Comparison of ENCODE assay signal across 8 cellular contexts in the genomic region with DNA sequence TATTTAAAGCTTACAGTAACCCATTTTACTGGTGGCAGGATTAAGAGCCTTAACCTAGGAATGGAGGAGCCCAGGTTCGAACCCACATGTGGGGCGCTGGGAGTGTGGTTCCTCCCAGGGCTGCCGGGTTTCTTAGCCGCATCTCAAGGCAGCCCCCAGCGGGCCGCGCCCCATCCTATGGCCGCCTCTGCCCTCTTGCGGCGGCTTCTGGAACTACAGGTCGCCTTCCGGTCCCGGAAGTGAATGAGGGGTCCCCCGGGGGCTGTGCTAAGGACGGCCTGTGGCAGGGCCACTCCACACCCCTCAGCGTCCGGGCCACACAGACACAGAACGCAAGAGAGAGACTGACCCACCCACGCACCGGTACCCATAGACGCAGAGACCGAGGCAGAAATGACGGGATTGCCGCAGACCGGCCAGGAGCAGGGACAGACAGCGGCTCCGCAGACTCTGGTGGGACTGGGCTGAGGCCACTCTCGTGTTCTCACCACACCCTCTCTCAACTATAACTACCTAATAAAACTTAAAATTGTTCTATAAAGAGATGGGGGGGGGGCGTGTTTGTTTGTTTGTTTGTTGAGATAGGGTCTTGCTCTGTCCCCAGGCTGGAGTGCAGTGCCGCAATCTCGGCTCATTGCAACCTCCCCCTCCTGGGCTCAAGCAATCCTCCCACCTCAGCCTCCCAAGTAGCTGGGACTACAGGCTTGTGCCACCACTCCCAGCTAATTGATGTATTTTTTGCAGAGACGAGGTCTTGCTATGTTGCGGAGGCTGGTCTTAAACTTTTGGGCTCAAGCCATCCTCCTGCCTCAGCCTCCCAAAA. TPM values are rescaled to one million over a fixed set of nuclear protein-coding genes. Genes with fewer than 3 reads are reported as not detected.
A peak's percentile ranks its signal among the peaks of the same experiment; 100 is the strongest.
DNase-seq lines count a peak whose midpoint lies in the region; ATAC-seq and TF ChIP-seq lines count a peak whose summit lies in the region.
"Not testable (repeated sequence)": the region's sequence is repeated elsewhere in the genome, so short reads cannot be mapped to it uniquely, and the experiment has no call there.

No MANE protein-coding gene starts in this region.

- H3K27ac ChIP-seq in PC-9 = not testable (repeated sequence)
- peak overlapping the region in 2 of 4 donors; percentile 61 to 64 for H3K27ac ChIP-seq in esophagus squamous epithelium

- WGBS in esophagus squamous epithelium, 2 donors = 2% methylated on average over 11 of the region's 33 CpGs; no CpG with 5 or more reads in 1 of the 2 donors

- not testable (repeated sequence) for BruUV-seq in Calu3 (replicated peaks; lab: Mats Ljungman, UMichigan)
- TSS peak; percentile 95 for BruUV-seq in PC-9 (replicated peaks; lab: Mats Ljungman, UMichigan)

- H3K9me3 Mint-ChIP-seq in Calu3 (ENCODE audit: low read depth, unreplicated experiment); activated T-helper 17 cell treated with anti-CD3 and anti-CD28 coated beads, Interleukin-2, amount 50 U/mL, for 72 hours: not testable (repeated sequence)

- H3K36me3 Mint-ChIP-seq in Calu3 (ENCODE audit: insufficient read depth, unreplicated experiment); activated T-helper 17 cell treated with anti-CD3 and anti-CD28 coated beads, Interleukin-2, amount 50 U/mL, for 72 hours (ENCODE audit: low read depth): not testable (repeated sequence)

- H3K4me1 ChIP-seq in PC-9 (replicated peaks; ENCODE audit: insufficient read depth); esophagus squamous epithelium; mucosa of descending colon (ENCODE audit: low read depth): not testable (repeated sequence)

- intact Hi-C loops in Calu3 (cut with micrococcal nuclease; ENCODE audit: unreplicated experiment); PC-9 (cut with micrococcal nuclease; ENCODE audit: unreplicated experiment); esophagus squamous epithelium (cut with DNase I); mucosa of descending colon (cut with DNase I, micrococcal nuclease): not testable (repeated sequence)

- TF ChIP-seq POLR2A in esophagus squamous epithelium (IDR thresholded peaks at IDR 0.05) = not testable (repeated sequence)

- H3K4me3 ChIP-seq in PC-9 = peak overlapping the region; percentile 57; the same call in 1 of the 2 replicates
- peak overlapping the region in 3 of 4 donors; percentile 18 to 60 (median 34) for H3K4me3 ChIP-seq in esophagus squamous epithelium
- H3K4me3 ChIP-seq in mucosa of descending colon = not testable (repeated sequence)

- H3K9me2 ChIP-seq in PC-9 (ENCODE audit: insufficient read depth) = not testable (repeated sequence)

- not testable (repeated sequence) for H3K4me1 Mint-ChIP-seq in Calu3 (ENCODE audit: low read depth, unreplicated experiment); activated T-helper 17 cell treated with anti-CD3 and anti-CD28 coated beads, Interleukin-2, amount 50 U/mL, for 72 hours

- not testable (repeated sequence) for H3K79me2 ChIP-seq in PC-9 (ENCODE audit: low read depth)

- H3K9me3 ChIP-seq in PC-9 (ENCODE audit: insufficient read depth, low read depth); esophagus squamous epithelium; mucosa of descending colon: not testable (repeated sequence)

- not testable (repeated sequence) for H2AFZ ChIP-seq in PC-9

- H3K27me3 ChIP-seq in PC-9 (ENCODE audit: insufficient read depth, low read depth); esophagus squamous epithelium: not testable (repeated sequence)

- CTCF ChIA-PET in Calu3 (lab: Charles Lee); PC-9 (lab: Charles Lee): not testable (repeated sequence)

- not testable (repeated sequence) for H3K36me3 ChIP-seq in PC-9 (ENCODE audit: low read depth); esophagus squamous epithelium; mucosa of descending colon (ENCODE audit: low read depth)

- H3K27me3 Mint-ChIP-seq in Calu3 (ENCODE audit: unreplicated experiment); activated T-helper 17 cell treated with anti-CD3 and anti-CD28 coated beads, Interleukin-2, amount 50 U/mL, for 72 hours: not testable (repeated sequence)

- DNase-seq in Calu3 (peak; percentile 1), PC-9 (peak in 1 of 2 experiments; percentile 74), mucosa of descending colon (peak; percentile 30 to 59 (median 38))
- DNase-seq in esophagus squamous epithelium (lab: John Stamatoyannopoulos, UW) = not testable (repeated sequence)
- peak in 2 of 3 experiments; percentile 3 to 22 for DNase-seq in stimulated activated CD4-positive, alpha-beta T cell treated with anti-CD3 and anti-CD28 coated beads, TNF-alpha, amount 100 ng/mL, for 4 hours (ENCODE audit: low read depth in 3 of 3)

- not testable (repeated sequence) for H4K20me1 ChIP-seq in PC-9 (ENCODE audit: insufficient read depth)

- H3K4me3 Mint-ChIP-seq in Calu3 (ENCODE audit: low read depth, unreplicated experiment); activated T-helper 17 cell treated with anti-CD3 and anti-CD28 coated beads, Interleukin-2, amount 50 U/mL, for 72 hours: not testable (repeated sequence)

- H3F3A ChIP-seq in PC-9 (ENCODE audit: insufficient read depth, low read depth) = not testable (repeated sequence)

- TF ChIP-seq CTCF in Calu3 (IDR thresholded peaks at IDR 0.05; ENCODE audit: unreplicated experiment); esophagus squamous epithelium (IDR thresholded peaks at IDR 0.05); mucosa of descending colon (IDR thresholded peaks at IDR 0.05): not testable (repeated sequence)
- peak; percentile 55 for TF ChIP-seq CTCF in PC-9 (conservative IDR thresholded peaks at IDR 0.05)

- POLR2A ChIA-PET in PC-9 (lab: Charles Lee; ENCODE audit: unreplicated experiment) = not testable (repeated sequence)

- H3K4me2 ChIP-seq in PC-9 = peak overlapping the region; percentile 64

- H3K27ac Mint-ChIP-seq in Calu3 (ENCODE audit: unreplicated experiment); activated T-helper 17 cell treated with anti-CD3 and anti-CD28 coated beads, Interleukin-2, amount 50 U/mL, for 72 hours: not testable (repeated sequence)

- ATAC-seq in GM19463 (IDR thresholded peaks at IDR 0.05; ENCODE audit: unreplicated experiment) (peak; percentile 91), HG02885 (IDR thresholded peaks at IDR 0.05; ENCODE audit: poor library complexity, unreplicated experiment) (peak; percentile 95), mucosa of descending colon (peak; percentile 99)
- ATAC-seq in activated T-helper 17 cell treated with anti-CD3 and anti-CD28 coated beads, Interleukin-2, amount 50 U/mL, for 72 hours (replicated peaks) = peak; percentile 98

RNA-seq across cellular contexts. Expression of a gene that starts 40.6 kb away (rescaled TPM):
- total RNA-seq in Calu3 (2022) (31.3 and 31.6 TPM in 2 replicates), PC-9 (2021) (113 TPM in 2 replicates), esophagus squamous epithelium (10 to 100 TPM; 24.2 to 61.4 (median 56.1) TPM), mucosa of descending colon (10 to 100 TPM; 32.6 to 75.8 (median 45.0) TPM)
- 10 to 100 TPM in 1 of 2 donors, 1 to 10 TPM in 1; 8.4 to 13.4 TPM for total RNA-seq in activated T-helper 17 cell treated with anti-CD3 and anti-CD28 coated beads, Interleukin-2, amount 50 U/mL, for 72 hours
